ENCODE assay signal across 17 cellular contexts in genomic region chr2:214679736-214680135, GRCh38.
DNase-seq lines count a peak whose midpoint lies in the region; ATAC-seq and TF ChIP-seq lines count a peak whose summit lies in the region.
"Had no signal": no experiment of that assay in that cellular context is flagged by ENCODE, and none has a peak within 500 bp of the region (broad histone marks: within the 10 kb centered on the region; RNA-seq: fewer than 3 reads in every experiment).

No MANE protein-coding gene starts in this region.

- no peaks in the 10 kb centered on the region for H3K9me3 ChIP-seq in PC-3 (ENCODE audit: low read length)

- H4K20me1 ChIP-seq in PC-3 (ENCODE audit: low read length) = no peaks in the 10 kb centered on the region

- peak; percentile 56 for DNase-seq in SIG-M5 (lab: John Stamatoyannopoulos, UW)
- no peak for DNase-seq in NCI-H510A treated with DMSO at 0.1 percent for 48 hours (lab: John Stamatoyannopoulos, UW)
- DNase-seq in NCI-H2081 treated with DMSO at 0.1 percent for 48 hours (lab: John Stamatoyannopoulos, UW) = no peak
- no peak for DNase-seq in PC-3
- DNase-seq in GDM1 (lab: John Stamatoyannopoulos, UW) = no peak
- DNase-seq: activated CD4-positive, alpha-beta T cell treated with anti-CD3 and anti-CD28 coated beads, Interleukin-2, amount 50 U/mL, for 48 hours; activated T-cell treated with anti-CD3 and anti-CD28 coated beads, Interleukin-2, amount 50 U/mL, for 24 hours; heart right ventricle; NCI-H146; NCI-H446; retina had no signal

- H3K9me2 ChIP-seq in PC-3 (replicated peaks; ENCODE audit: low read length) = no peaks in the 10 kb centered on the region

- no peak for TF ChIP-seq CTCF in PC-3 (conservative IDR thresholded peaks at IDR 0.05; ENCODE audit: low read depth, low read length)

- H3K4me2 ChIP-seq in PC-3 (ENCODE audit: low read length) = no peak overlapping the region

- no peak overlapping the region for H3K4me3 ChIP-seq in PC-3 (ENCODE audit: low read length)
- H3K4me3 ChIP-seq: esophagus muscularis mucosa, heart right ventricle, K562 had no signal

- intact Hi-C loops in PC-3 (cut with micrococcal nuclease) = loop anchor here (5.0 kb wide), 1 partner anchor 148 kb away; no protein-coding TSS in a partner anchor

- no TSS peak for BruUV-seq in PC-3 (replicated peaks; lab: Mats Ljungman, UMichigan)

- CTCF ChIA-PET in PC-3 (lab: Charles Lee) = no interaction called here

- no peaks in the 10 kb centered on the region for H3K79me2 ChIP-seq in PC-3 (ENCODE audit: low read length)

- no peak overlapping the region for H3K27ac ChIP-seq in PC-3 (ENCODE audit: low read length)
- H3K27ac ChIP-seq: esophagus muscularis mucosa, heart right ventricle, HL-60 had no signal

- POLR2A ChIA-PET in PC-3 (lab: Charles Lee; ENCODE audit: unreplicated experiment) = no interaction called here

- peaks cover 3% of the 10 kb centered on the region for H3F3A ChIP-seq in PC-3 (ENCODE audit: low read length, unreplicated experiment)

- H3K27me3 ChIP-seq in PC-3 (ENCODE audit: low read length) = no peaks in the 10 kb centered on the region
- H3K27me3 ChIP-seq: esophagus muscularis mucosa, heart right ventricle had no signal

- H3K4me1 ChIP-seq in PC-3 (ENCODE audit: insufficient read depth, low read length) = peaks cover 39% of the 10 kb centered on the region
- H3K4me1 ChIP-seq: esophagus muscularis mucosa, heart right ventricle had no signal

- peak; percentile 43 for ATAC-seq in GM18858 (IDR thresholded peaks at IDR 0.05; ENCODE audit: unreplicated experiment)
- ATAC-seq in GM21529 (IDR thresholded peaks at IDR 0.05; ENCODE audit: unreplicated experiment) = peak; percentile 60
- peak; percentile 42 for ATAC-seq in HG03342 (IDR thresholded peaks at IDR 0.05; ENCODE audit: unreplicated experiment)
- ATAC-seq in PC-3 = no peak
- ATAC-seq: heart right ventricle, K562 had no signal

- H2AFZ ChIP-seq in PC-3 (ENCODE audit: low read length) = no peak overlapping the region

- no peaks in the 10 kb centered on the region for H3K36me3 ChIP-seq in PC-3 (ENCODE audit: low read depth, low read length)
- H3K36me3 ChIP-seq: esophagus muscularis mucosa, heart right ventricle had no signal

- H3K9ac ChIP-seq in PC-3 (ENCODE audit: low read length) = no peak overlapping the region
